Comparison of ENCODE assay signal across 1 cellular context in genomic region chr22:21760640-21761039, GRCh38.
TF ChIP-seq lines count a peak whose summit lies in the region.

No MANE protein-coding gene starts in this region.

TF ChIP-seq in HEK293, 187 proteins besides CTCF, POLR2A, EP300 and RAD21 (continued from another document):
- TF ChIP-seq ATF2 (tag by site-specific recombination; IDR thresholded peaks at IDR 0.05; ENCODE audit: low read depth) = peak; percentile 94
- TF ChIP-seq RBAK (tag by site-specific recombination; IDR thresholded peaks at IDR 0.05) = no peak
- TF ChIP-seq HOXD13 (CRISPR knock-in tag; IDR thresholded peaks at IDR 0.05; ENCODE audit: borderline replicate concordance) = no peak
- TF ChIP-seq, protein P1, sequence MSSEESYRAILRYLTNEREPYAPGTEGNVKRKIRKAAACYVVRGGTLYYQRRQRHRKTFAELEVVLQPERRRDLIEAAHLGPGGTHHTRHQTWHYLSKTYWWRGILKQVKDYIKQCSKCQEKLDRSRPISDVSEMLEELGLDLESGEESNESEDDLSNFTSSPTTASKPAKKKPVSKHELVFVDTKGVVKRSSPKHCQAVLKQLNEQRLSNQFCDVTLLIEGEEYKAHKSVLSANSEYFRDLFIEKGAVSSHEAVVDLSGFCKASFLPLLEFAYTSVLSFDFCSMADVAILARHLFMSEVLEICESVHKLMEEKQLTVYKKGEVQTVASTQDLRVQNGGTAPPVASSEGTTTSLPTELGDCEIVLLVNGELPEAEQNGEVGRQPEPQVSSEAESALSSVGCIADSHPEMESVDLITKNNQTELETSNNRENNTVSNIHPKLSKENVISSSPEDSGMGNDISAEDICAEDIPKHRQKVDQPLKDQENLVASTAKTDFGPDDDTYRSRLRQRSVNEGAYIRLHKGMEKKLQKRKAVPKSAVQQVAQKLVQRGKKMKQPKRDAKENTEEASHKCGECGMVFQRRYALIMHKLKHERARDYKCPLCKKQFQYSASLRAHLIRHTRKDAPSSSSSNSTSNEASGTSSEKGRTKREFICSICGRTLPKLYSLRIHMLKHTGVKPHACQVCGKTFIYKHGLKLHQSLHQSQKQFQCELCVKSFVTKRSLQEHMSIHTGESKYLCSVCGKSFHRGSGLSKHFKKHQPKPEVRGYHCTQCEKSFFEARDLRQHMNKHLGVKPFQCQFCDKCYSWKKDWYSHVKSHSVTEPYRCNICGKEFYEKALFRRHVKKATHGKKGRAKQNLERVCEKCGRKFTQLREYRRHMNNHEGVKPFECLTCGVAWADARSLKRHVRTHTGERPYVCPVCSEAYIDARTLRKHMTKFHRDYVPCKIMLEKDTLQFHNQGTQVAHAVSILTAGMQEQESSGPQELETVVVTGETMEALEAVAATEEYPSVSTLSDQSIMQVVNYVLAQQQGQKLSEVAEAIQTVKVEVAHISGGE (tag by site-specific recombination; conservative IDR thresholded peaks at IDR 0.05; ENCODE audit: low read depth) = no peak
- peak; percentile 66 for TF ChIP-seq FEZF1 (tag by site-specific recombination; IDR thresholded peaks at IDR 0.05)
- TF ChIP-seq, protein P2, sequence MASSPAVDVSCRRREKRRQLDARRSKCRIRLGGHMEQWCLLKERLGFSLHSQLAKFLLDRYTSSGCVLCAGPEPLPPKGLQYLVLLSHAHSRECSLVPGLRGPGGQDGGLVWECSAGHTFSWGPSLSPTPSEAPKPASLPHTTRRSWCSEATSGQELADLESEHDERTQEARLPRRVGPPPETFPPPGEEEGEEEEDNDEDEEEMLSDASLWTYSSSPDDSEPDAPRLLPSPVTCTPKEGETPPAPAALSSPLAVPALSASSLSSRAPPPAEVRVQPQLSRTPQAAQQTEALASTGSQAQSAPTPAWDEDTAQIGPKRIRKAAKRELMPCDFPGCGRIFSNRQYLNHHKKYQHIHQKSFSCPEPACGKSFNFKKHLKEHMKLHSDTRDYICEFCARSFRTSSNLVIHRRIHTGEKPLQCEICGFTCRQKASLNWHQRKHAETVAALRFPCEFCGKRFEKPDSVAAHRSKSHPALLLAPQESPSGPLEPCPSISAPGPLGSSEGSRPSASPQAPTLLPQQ (tag by site-specific recombination; IDR thresholded peaks at IDR 0.05) = 0 out of 2 replicates have a peak, but pooled peaks have one; percentile 37
- 0 out of 2 replicates have a peak, but pooled peaks have one; percentile 38 for TF ChIP-seq ZEB2 (tag by site-specific recombination; IDR thresholded peaks at IDR 0.05)
- peak; percentile 61 for TF ChIP-seq PRDM6 (tag by site-specific recombination; IDR thresholded peaks at IDR 0.05)
- peak; percentile 66 for TF ChIP-seq ZNF600 (tag by site-specific recombination; IDR thresholded peaks at IDR 0.05)
- TF ChIP-seq ZNF660 (tag by site-specific recombination; IDR thresholded peaks at IDR 0.05) = peak; percentile 62; the same call in 1 of the 2 replicates
- TF ChIP-seq SCRT2 (tag by site-specific recombination; IDR thresholded peaks at IDR 0.05) = peak; percentile 34; the same call in 1 of the 2 replicates
- TF ChIP-seq ZNF184 (tag by site-specific recombination; IDR thresholded peaks at IDR 0.05) = 0 out of 2 replicates have a peak, but pooled peaks have one; percentile 21
- no peak for TF ChIP-seq ZBTB48 (tag by site-specific recombination; IDR thresholded peaks at IDR 0.05)
- TF ChIP-seq ZFP69B (tag by site-specific recombination; IDR thresholded peaks at IDR 0.05) = peak; percentile 68
- TF ChIP-seq TSHZ1 (tag by site-specific recombination; IDR thresholded peaks at IDR 0.05; ENCODE audit: borderline replicate concordance) = peak; percentile 71
- TF ChIP-seq, protein P3, sequence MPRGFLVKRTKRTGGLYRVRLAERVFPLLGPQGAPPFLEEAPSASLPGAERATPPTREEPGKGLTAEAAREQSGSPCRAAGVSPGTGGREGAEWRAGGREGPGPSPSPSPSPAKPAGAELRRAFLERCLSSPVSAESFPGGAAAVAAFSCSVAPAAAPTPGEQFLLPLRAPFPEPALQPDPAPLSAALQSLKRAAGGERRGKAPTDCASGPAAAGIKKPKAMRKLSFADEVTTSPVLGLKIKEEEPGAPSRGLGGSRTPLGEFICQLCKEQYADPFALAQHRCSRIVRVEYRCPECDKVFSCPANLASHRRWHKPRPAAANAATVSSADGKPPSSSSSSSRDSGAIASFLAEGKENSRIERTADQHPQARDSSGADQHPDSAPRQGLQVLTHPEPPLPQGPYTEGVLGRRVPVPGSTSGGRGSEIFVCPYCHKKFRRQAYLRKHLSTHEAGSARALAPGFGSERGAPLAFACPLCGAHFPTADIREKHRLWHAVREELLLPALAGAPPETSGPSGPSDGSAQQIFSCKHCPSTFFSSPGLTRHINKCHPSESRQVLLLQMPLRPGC (tag by site-specific recombination; IDR thresholded peaks at IDR 0.05) = peak; percentile 34; the same call in 1 of the 2 replicates
- TF ChIP-seq SP7 (tag by site-specific recombination; IDR thresholded peaks at IDR 0.05) = peak; percentile 60
- peak; percentile 30; the same call in 1 of the 2 replicates for TF ChIP-seq OSR2 (tag by site-specific recombination; IDR thresholded peaks at IDR 0.05)
